ENCODE assay signal across 1 cellular context in genomic region chr3:189229421-189229820, GRCh38.
TF ChIP-seq lines count a peak whose summit lies in the region.

No MANE protein-coding gene starts in this region.

TF ChIP-seq in GM12878, 131 proteins besides CTCF, POLR2A, EP300 and RAD21 (continued from another document):
- TF ChIP-seq E2F8 (IDR thresholded peaks at IDR 0.05; ENCODE audit: low read depth, partially characterized antibody): no peak
- no peak for TF ChIP-seq ATF7 (IDR thresholded peaks at IDR 0.05; ENCODE audit: low read depth)
- no peak for TF ChIP-seq PML (IDR thresholded peaks at IDR 0.05; ENCODE audit: low read length)
- TF ChIP-seq, protein P1, sequence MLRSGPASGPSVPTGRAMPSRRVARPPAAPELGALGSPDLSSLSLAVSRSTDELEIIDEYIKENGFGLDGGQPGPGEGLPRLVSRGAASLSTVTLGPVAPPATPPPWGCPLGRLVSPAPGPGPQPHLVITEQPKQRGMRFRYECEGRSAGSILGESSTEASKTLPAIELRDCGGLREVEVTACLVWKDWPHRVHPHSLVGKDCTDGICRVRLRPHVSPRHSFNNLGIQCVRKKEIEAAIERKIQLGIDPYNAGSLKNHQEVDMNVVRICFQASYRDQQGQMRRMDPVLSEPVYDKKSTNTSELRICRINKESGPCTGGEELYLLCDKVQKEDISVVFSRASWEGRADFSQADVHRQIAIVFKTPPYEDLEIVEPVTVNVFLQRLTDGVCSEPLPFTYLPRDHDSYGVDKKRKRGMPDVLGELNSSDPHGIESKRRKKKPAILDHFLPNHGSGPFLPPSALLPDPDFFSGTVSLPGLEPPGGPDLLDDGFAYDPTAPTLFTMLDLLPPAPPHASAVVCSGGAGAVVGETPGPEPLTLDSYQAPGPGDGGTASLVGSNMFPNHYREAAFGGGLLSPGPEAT (IDR thresholded peaks at IDR 0.05; ENCODE audit: low read depth): no peak
- TF ChIP-seq MAX (IDR thresholded peaks at IDR 0.05; ENCODE audit: low read depth, low read length): no peak
- TF ChIP-seq MXI1 (IDR thresholded peaks at IDR 0.05; ENCODE audit: low read depth, low read length): no peak
- no peak for TF ChIP-seq TAF1 (IDR thresholded peaks at IDR 0.05; ENCODE audit: borderline replicate concordance, low read depth, low read length)
- no peak for TF ChIP-seq PKNOX1 (IDR thresholded peaks at IDR 0.05)
- no peak for TF ChIP-seq ZBED1 (IDR thresholded peaks at IDR 0.05; ENCODE audit: borderline replicate concordance)
TF ChIP-seq in GM12878: peak in this region for 0.
